ENCODE assay signal across 19 cellular contexts in the genomic region with DNA sequence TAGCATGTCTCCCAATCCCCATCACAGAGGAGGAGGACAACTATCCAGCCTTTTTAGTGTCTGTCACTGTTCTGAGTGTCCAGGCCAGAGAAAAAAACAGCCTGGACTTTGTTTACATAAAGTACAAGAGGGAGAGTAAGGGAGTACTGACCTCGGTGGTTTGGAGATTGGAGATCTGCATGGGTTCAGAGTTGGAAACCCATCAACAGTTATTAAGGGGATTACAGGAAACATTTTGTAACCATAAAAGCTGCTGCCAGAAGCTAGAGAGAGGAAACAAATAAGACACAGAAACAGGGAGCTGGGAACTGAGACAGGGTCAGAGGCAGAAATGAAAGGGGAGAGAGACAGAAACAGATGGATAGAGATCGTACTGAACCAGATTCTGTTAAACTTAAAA.
DNase-seq lines count a peak whose midpoint lies in the region; ATAC-seq and TF ChIP-seq lines count a peak whose summit lies in the region.
"Had no signal": no experiment of that assay in that cellular context is flagged by ENCODE, and none has a peak within 500 bp of the region (broad histone marks: within the 10 kb centered on the region; RNA-seq: fewer than 3 reads in every experiment).

No MANE protein-coding gene starts in this region.

- H3K9me3 Mint-ChIP-seq in osteocyte (ENCODE audit: unreplicated experiment) (no peaks in the 10 kb centered on the region), MCF 10A (ENCODE audit: unreplicated experiment) (no peaks in the 10 kb centered on the region)
- H3K9me3 Mint-ChIP-seq: stimulated activated naive CD8-positive, alpha-beta T cell treated with anti-CD3 and anti-CD28 coated beads, Interleukin-15, amount 100 ng/mL, for 72 hours had no signal

- H3K27ac Mint-ChIP-seq in osteocyte (ENCODE audit: unreplicated experiment): no peak overlapping the region
- no peak overlapping the region for H3K27ac Mint-ChIP-seq in MCF 10A (ENCODE audit: low read depth, unreplicated experiment)

- TF ChIP-seq POLR2A in Peyer's patch (IDR thresholded peaks at IDR 0.05) (no peak), heart left ventricle (IDR thresholded peaks at IDR 0.05) (no peak)

- POLR2A ChIA-PET in MCF 10A (lab: Yijun Ruan, JAX): no interaction called here

- H3K36me3 Mint-ChIP-seq in osteocyte (ENCODE audit: unreplicated experiment): no peaks in the 10 kb centered on the region
- H3K36me3 Mint-ChIP-seq in MCF 10A (ENCODE audit: insufficient read depth, unreplicated experiment): no peaks in the 10 kb centered on the region

- no TSS peak for BruUV-seq in MCF 10A (replicated peaks; lab: Mats Ljungman, UMichigan)

- ATAC-seq in heart left ventricle: peak; percentile 35 to 74 (median 66)
- ATAC-seq: activated CD4-positive, CD25-positive, alpha-beta regulatory T cell treated with anti-CD3 and anti-CD28 coated beads, Interleukin-2, amount 50 U/mL, for 24 hours; stimulated activated naive CD8-positive, alpha-beta T cell treated with anti-CD3 and anti-CD28 coated beads, Interleukin-15, amount 100 ng/mL, for 72 hours had no signal

- DNase-seq in Peyer's patch (no peak), heart left ventricle (peak in 1 of 5 donors; percentile 8), KG1 (lab: John Stamatoyannopoulos, UW) (no peak), osteocyte (ENCODE audit: extremely low spot score, unreplicated experiment) (no peak), MCF 10A (ENCODE audit: unreplicated experiment) (no peak)
- DNase-seq in activated CD4-positive, CD25-positive, alpha-beta regulatory T cell (lab: John Stamatoyannopoulos, UW): no peak
- DNase-seq: activated gamma-delta T cell; Calu3; dermis blood vessel endothelial cell; esophagus squamous epithelium; HCEC 1CT; NCI-H2081 treated with DMSO at 0.1 percent for 48 hours; NCI-H748 treated with DMSO at 0.1 percent for 48 hours; stimulated activated CD4-positive, alpha-beta T cell treated with anti-CD3 and anti-CD28 coated beads, Interleukin-12 subunit alpha, Interleukin-12 subunit beta, amount 100 ng/mL, for 4 hours; stimulated activated naive CD8-positive, alpha-beta T cell treated with anti-CD3 and anti-CD28 coated beads, Interleukin-15, amount 100 ng/mL, for 72 hours had no signal

- H3K4me1 ChIP-seq in Peyer's patch (no peaks in the 10 kb centered on the region), heart left ventricle (peaks cover 0 to 56% (median 31%) of the 10 kb centered on the region in 12 donors), mucosa of rectum (ENCODE audit: control insufficient read depth in 2 of 2, insufficient read depth in 2 of 2, low read length in 2 of 2) (peaks cover 4 to 11% of the 10 kb centered on the region in 2 donors), stomach smooth muscle (ENCODE audit: control insufficient read depth, insufficient read depth, low read length) (peaks cover 14% of the 10 kb centered on the region)

- no peak overlapping the region for H3K4me3 Mint-ChIP-seq in osteocyte (ENCODE audit: unreplicated experiment)
- H3K4me3 Mint-ChIP-seq in MCF 10A (ENCODE audit: unreplicated experiment): no peak overlapping the region
- H3K4me3 Mint-ChIP-seq: stimulated activated naive CD8-positive, alpha-beta T cell treated with anti-CD3 and anti-CD28 coated beads, Interleukin-15, amount 100 ng/mL, for 72 hours had no signal

- WGBS in heart left ventricle, 4 donors: 55 to 59% (median 56%) methylated on average over 2 of the region's 2 CpGs

- H3K4me3 ChIP-seq in Peyer's patch (no peak overlapping the region), heart left ventricle (no peak overlapping the region), mucosa of rectum (ENCODE audit: low read length in 2 of 2) (no peak overlapping the region), stomach smooth muscle (ENCODE audit: low read length in 2 of 2) (no peak overlapping the region)
- H3K4me3 ChIP-seq: esophagus squamous epithelium, lung had no signal

- TF ChIP-seq CTCF in Peyer's patch (IDR thresholded peaks at IDR 0.05): no peak
- no peak for TF ChIP-seq CTCF in heart left ventricle (IDR thresholded peaks at IDR 0.05)
- TF ChIP-seq CTCF in osteocyte (IDR thresholded peaks at IDR 0.05): no peak
- TF ChIP-seq CTCF in MCF 10A (IDR thresholded peaks at IDR 0.05; ENCODE audit: unreplicated experiment): no peak

- intact Hi-C loops in heart left ventricle (cut with DNase I): loop anchor here in 1 of 10 donors (10.0 kb wide), 1 partner anchor 120 kb away; no protein-coding TSS in a partner anchor
- intact Hi-C loops in MCF 10A (cut with micrococcal nuclease): no loop called here

- H3K27me3 Mint-ChIP-seq in osteocyte (ENCODE audit: unreplicated experiment) (peaks cover 26% of the 10 kb centered on the region), MCF 10A (ENCODE audit: insufficient read depth, unreplicated experiment) (peaks cover 2% of the 10 kb centered on the region)

- H3K9me3 ChIP-seq in Peyer's patch: no peaks in the 10 kb centered on the region
- no peaks in the 10 kb centered on the region for H3K9me3 ChIP-seq in heart left ventricle
- no peaks in the 10 kb centered on the region for H3K9me3 ChIP-seq in mucosa of rectum (ENCODE audit: control insufficient read depth in 2 of 2, low read length in 2 of 2)
- no peaks in the 10 kb centered on the region for H3K9me3 ChIP-seq in stomach smooth muscle (ENCODE audit: control insufficient read depth in 2 of 2, low read length in 2 of 2)
- H3K9me3 ChIP-seq: esophagus squamous epithelium had no signal

- H3K27ac ChIP-seq in Peyer's patch (peak overlapping the region; percentile 20 to 70 (median 47)), heart left ventricle (peak overlapping the region in 11 of 12 donors; percentile 5 to 80 (median 58)), mucosa of rectum (ENCODE audit: low read depth in 2 of 2, low read length in 2 of 2) (peak overlapping the region; percentile 10 to 25), stomach smooth muscle (ENCODE audit: low read length) (peak overlapping the region; percentile 55)

- no peaks in the 10 kb centered on the region for H3K4me1 Mint-ChIP-seq in osteocyte (ENCODE audit: unreplicated experiment)
- no peaks in the 10 kb centered on the region for H3K4me1 Mint-ChIP-seq in MCF 10A (ENCODE audit: insufficient read depth, unreplicated experiment)
- H3K4me1 Mint-ChIP-seq: stimulated activated naive CD8-positive, alpha-beta T cell treated with anti-CD3 and anti-CD28 coated beads, Interleukin-15, amount 100 ng/mL, for 72 hours had no signal

- H3K9ac ChIP-seq in mucosa of rectum (ENCODE audit: low read depth in 1 of 2, low read length in 2 of 2) (no peak overlapping the region), stomach smooth muscle (ENCODE audit: low read length in 2 of 2) (no peak overlapping the region)

- H3K36me3 ChIP-seq in Peyer's patch: no peaks in the 10 kb centered on the region
- no peaks in the 10 kb centered on the region for H3K36me3 ChIP-seq in heart left ventricle
- H3K36me3 ChIP-seq in mucosa of rectum (ENCODE audit: control insufficient read depth in 2 of 2, insufficient read depth in 2 of 2, low read length in 2 of 2): no peaks in the 10 kb centered on the region
- H3K36me3 ChIP-seq in stomach smooth muscle (ENCODE audit: control insufficient read depth in 2 of 2, insufficient read depth in 2 of 2, low read length in 2 of 2): no peaks in the 10 kb centered on the region
- H3K36me3 ChIP-seq: esophagus squamous epithelium had no signal

- H3K27me3 ChIP-seq in Peyer's patch (no peaks in the 10 kb centered on the region), heart left ventricle (no peaks in the 10 kb centered on the region), mucosa of rectum (ENCODE audit: control insufficient read depth in 2 of 2, insufficient read depth in 2 of 2, low read length in 2 of 2) (no peaks in the 10 kb centered on the region), stomach smooth muscle (ENCODE audit: control insufficient read depth in 1 of 2, insufficient read depth in 2 of 2, low read length in 2 of 2) (no peaks in the 10 kb centered on the region)
- H3K27me3 ChIP-seq: esophagus squamous epithelium had no signal

- CTCF ChIA-PET in MCF 10A (lab: Yijun Ruan, JAX): interaction anchor here (1.4 kb wide), 1 partner anchor 72 kb away, joined by 4 read pairs; no protein-coding TSS in a partner anchor
